In the genomic region with DNA sequence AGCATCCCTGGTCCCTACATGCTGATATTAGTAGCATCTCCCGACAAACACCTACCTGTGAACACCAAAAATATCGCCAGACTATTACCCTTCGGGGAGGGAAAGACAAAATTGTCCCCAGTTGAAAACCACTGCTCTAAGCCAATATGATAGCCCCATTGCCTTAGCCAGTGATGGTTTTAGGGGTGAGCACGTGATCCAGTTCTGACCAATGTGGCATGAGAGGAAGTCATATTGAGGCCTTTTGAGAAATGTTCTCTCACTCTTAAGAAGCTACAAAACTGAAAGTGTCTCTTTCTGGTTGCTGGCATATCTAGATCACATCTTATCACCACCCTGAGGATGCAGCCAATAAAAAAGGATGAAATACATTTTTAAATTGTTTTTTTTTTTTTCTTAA, we compare ENCODE assay signal across 9 cellular contexts.
"Had no signal": no experiment of that assay in that cellular context is flagged by ENCODE, and none has a peak within 500 bp of the region (broad histone marks: within the 10 kb centered on the region; RNA-seq: fewer than 3 reads in every experiment).

No MANE protein-coding gene starts in this region.

- H3K36me3 ChIP-seq: HAP-1 had no signal

- DNase-seq: GM23248, GOT3, H7, HFFc6, KG1 had no signal

- H3K4me1 ChIP-seq: HAP-1 had no signal

- H3K27ac ChIP-seq: GM23248, HL-60 had no signal

- H2AFZ ChIP-seq: GM23248 had no signal

- FAIRE-seq: HepG2 had no signal

- H3K9me3 ChIP-seq: HAP-1 had no signal

- ATAC-seq: HCT116, HepG2 had no signal

- H3K4me3 ChIP-seq: GM23248, HAP-1 had no signal

- H3K9ac ChIP-seq: GM23248 had no signal
